Comparison of ENCODE assay signal across 8 cellular contexts in the genomic region with DNA sequence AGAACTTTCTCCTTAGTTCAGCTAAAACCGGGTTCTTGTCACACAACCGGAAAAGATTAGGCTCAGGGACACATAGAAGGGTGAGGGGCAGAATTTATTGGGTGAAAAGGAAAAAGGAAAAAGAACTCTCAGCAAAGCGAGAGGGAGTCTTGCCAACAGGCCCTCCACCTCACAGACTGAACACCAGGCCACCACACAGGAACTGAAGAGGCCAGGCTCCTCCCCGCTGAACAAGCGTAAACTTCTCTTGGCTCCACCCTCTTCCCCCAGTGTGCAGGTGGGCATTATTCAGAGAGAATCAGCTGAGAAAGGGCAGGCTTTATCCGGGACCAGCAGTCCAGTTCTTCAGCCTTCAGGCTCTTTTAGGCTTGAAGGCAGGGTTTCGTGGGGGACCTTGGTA.
DNase-seq lines count a peak whose midpoint lies in the region; ATAC-seq, FAIRE-seq and TF ChIP-seq lines count a peak whose summit lies in the region.

No MANE protein-coding gene starts in this region.

- H3K27me3 ChIP-seq in CD4-positive, CD25-positive, alpha-beta regulatory T cell (ENCODE audit: control insufficient read depth, insufficient read depth, low read length) = no peaks in the 10 kb centered on the region
- H3K27me3 ChIP-seq in smooth muscle cell (ENCODE audit: low read depth) = no peaks in the 10 kb centered on the region

- no peaks in the 10 kb centered on the region for H4K20me1 ChIP-seq in smooth muscle cell (ENCODE audit: low read depth)

- H3K79me2 ChIP-seq in smooth muscle cell (ENCODE audit: low read depth) = no peaks in the 10 kb centered on the region

- DNase-seq in CD4-positive, CD25-positive, alpha-beta regulatory T cell = peak; percentile 2 to 79 (median 38)
- peak; percentile 53 for DNase-seq in activated CD8-positive, alpha-beta memory T cell treated with anti-CD3 and anti-CD28 coated beads, Interleukin-2, amount 10 ng/mL, durations not matched to agents 7 days and 5 days
- DNase-seq in neural crest cell (ENCODE audit: low read depth, low spot score) (peak; percentile 4), smooth muscle cell (lab: John Stamatoyannopoulos, UW; ENCODE audit: unreplicated experiment) (no peak), D721Med (ENCODE audit: insufficient read length, low spot score) (no peak), NCI-H2196 (lab: John Stamatoyannopoulos, UW; ENCODE audit: unreplicated experiment) (no peak)

- no peaks in the 10 kb centered on the region for H3K9me3 ChIP-seq in CD4-positive, CD25-positive, alpha-beta regulatory T cell (ENCODE audit: control insufficient read depth in 2 of 2, low read length in 2 of 2)
- no peaks in the 10 kb centered on the region for H3K9me3 ChIP-seq in smooth muscle cell (replicated peaks; ENCODE audit: low read depth)

- H2AFZ ChIP-seq in smooth muscle cell (ENCODE audit: low read depth) = no peak overlapping the region

- peaks cover 7% of the 10 kb centered on the region for H3K36me3 Mint-ChIP-seq in CD4-positive, CD25-positive, alpha-beta regulatory T cell
- H3K36me3 Mint-ChIP-seq in activated CD8-positive, alpha-beta memory T cell treated with anti-CD3 and anti-CD28 coated beads, Interleukin-2, amount 10 ng/mL, durations not matched to agents 7 days and 5 days = no peaks in the 10 kb centered on the region
- H3K36me3 Mint-ChIP-seq in neural crest cell (ENCODE audit: low read depth) = peaks cover 3% of the 10 kb centered on the region

- no peak for TF ChIP-seq CTCF in neural crest cell (conservative IDR thresholded peaks at IDR 0.05)
- TF ChIP-seq CTCF in smooth muscle cell (IDR thresholded peaks at IDR 0.05; ENCODE audit: borderline replicate concordance, insufficient read depth, poor library complexity, severe bottlenecking) = no peak
- no peak for TF ChIP-seq CTCF in D721Med (IDR thresholded peaks at IDR 0.05; ENCODE audit: insufficient read depth, missing control alignments)

- no peaks in the 10 kb centered on the region for H3K4me1 ChIP-seq in CD4-positive, CD25-positive, alpha-beta regulatory T cell (ENCODE audit: control insufficient read depth, insufficient read depth, low read length, poor library complexity, severe bottlenecking)
- peaks cover 18% of the 10 kb centered on the region for H3K4me1 ChIP-seq in smooth muscle cell (ENCODE audit: low read depth)

- H3K4me3 ChIP-seq in CD4-positive, CD25-positive, alpha-beta regulatory T cell (ENCODE audit: low read depth, low read length) = peak overlapping the region; percentile 21
- no peak overlapping the region for H3K4me3 ChIP-seq in smooth muscle cell

- no peak overlapping the region for H3K4me2 ChIP-seq in smooth muscle cell

- no peaks in the 10 kb centered on the region for H3K27me3 Mint-ChIP-seq in CD4-positive, CD25-positive, alpha-beta regulatory T cell
- H3K27me3 Mint-ChIP-seq in activated CD8-positive, alpha-beta memory T cell treated with anti-CD3 and anti-CD28 coated beads, Interleukin-2, amount 10 ng/mL, durations not matched to agents 7 days and 5 days = no peaks in the 10 kb centered on the region
- H3K27me3 Mint-ChIP-seq in neural crest cell (ENCODE audit: low read depth) = no peaks in the 10 kb centered on the region

- 41% methylated on average over 7 of the region's 7 CpGs for WGBS in smooth muscle cell (ENCODE audit: low lambda C conversion rate)

- H3K9ac ChIP-seq in smooth muscle cell (ENCODE audit: low read depth) = no peak overlapping the region

- peak; percentile 89 to 92 for ATAC-seq in CD4-positive, CD25-positive, alpha-beta regulatory T cell (ENCODE audit: low read depth in 2 of 2)
- ATAC-seq in GM19351 (IDR thresholded peaks at IDR 0.05; ENCODE audit: unreplicated experiment) (peak; percentile 86), HG03354 (IDR thresholded peaks at IDR 0.05; ENCODE audit: poor library complexity, severe bottlenecking, unreplicated experiment) (peak; percentile 91)
- peak; percentile 85 for ATAC-seq in activated CD8-positive, alpha-beta memory T cell treated with anti-CD3 and anti-CD28 coated beads, Interleukin-2, amount 10 ng/mL, durations not matched to agents 7 days and 5 days

- H3K9me3 Mint-ChIP-seq in CD4-positive, CD25-positive, alpha-beta regulatory T cell = peaks cover 0 to 1% (median 0%) of the 10 kb centered on the region in 7 donors
- H3K9me3 Mint-ChIP-seq in activated CD8-positive, alpha-beta memory T cell treated with anti-CD3 and anti-CD28 coated beads, Interleukin-2, amount 10 ng/mL, durations not matched to agents 7 days and 5 days (ENCODE audit: low read depth) = no peaks in the 10 kb centered on the region
- no peaks in the 10 kb centered on the region for H3K9me3 Mint-ChIP-seq in neural crest cell

- FAIRE-seq in D721Med (lab: Jason Lieb, UNC) = no peak

- peak overlapping the region; percentile 56 for H3K27ac ChIP-seq in CD4-positive, CD25-positive, alpha-beta regulatory T cell (ENCODE audit: insufficient read depth, low read length, poor library complexity, severe bottlenecking)
- no peak overlapping the region for H3K27ac ChIP-seq in smooth muscle cell (ENCODE audit: low read depth)

- CTCF ChIA-PET in activated CD8-positive, alpha-beta memory T cell treated with anti-CD3 and anti-CD28 coated beads, Interleukin-2, amount 10 ng/mL, durations not matched to agents 7 days and 5 days (lab: Charles Lee) = no interaction called here

- H3K4me3 Mint-ChIP-seq in CD4-positive, CD25-positive, alpha-beta regulatory T cell = peak overlapping the region in 2 of 4 donors; percentile 32 to 50
- H3K4me3 Mint-ChIP-seq in activated CD8-positive, alpha-beta memory T cell treated with anti-CD3 and anti-CD28 coated beads, Interleukin-2, amount 10 ng/mL, durations not matched to agents 7 days and 5 days = no peak overlapping the region
- H3K4me3 Mint-ChIP-seq in neural crest cell = no peak overlapping the region

- H3K36me3 ChIP-seq in CD4-positive, CD25-positive, alpha-beta regulatory T cell (ENCODE audit: control insufficient read depth, insufficient read depth, low read length) = no peaks in the 10 kb centered on the region
- H3K36me3 ChIP-seq in smooth muscle cell (ENCODE audit: low read depth) = no peaks in the 10 kb centered on the region

- H3K27ac Mint-ChIP-seq in CD4-positive, CD25-positive, alpha-beta regulatory T cell = peak overlapping the region; percentile 92 to 94 (median 92)
- peak overlapping the region; percentile 65 for H3K27ac Mint-ChIP-seq in activated CD8-positive, alpha-beta memory T cell treated with anti-CD3 and anti-CD28 coated beads, Interleukin-2, amount 10 ng/mL, durations not matched to agents 7 days and 5 days
- H3K27ac Mint-ChIP-seq in neural crest cell (ENCODE audit: unreplicated experiment) = peak overlapping the region; percentile 90

- no peaks in the 10 kb centered on the region for H3F3A ChIP-seq in smooth muscle cell (ENCODE audit: low read depth)

- peaks cover 25 to 36% (median 27%) of the 10 kb centered on the region in 4 donors for H3K4me1 Mint-ChIP-seq in CD4-positive, CD25-positive, alpha-beta regulatory T cell
- H3K4me1 Mint-ChIP-seq in activated CD8-positive, alpha-beta memory T cell treated with anti-CD3 and anti-CD28 coated beads, Interleukin-2, amount 10 ng/mL, durations not matched to agents 7 days and 5 days = peaks cover 15% of the 10 kb centered on the region
- peaks cover 52% of the 10 kb centered on the region for H3K4me1 Mint-ChIP-seq in neural crest cell

Comparison
In these comparisons a context has a peak if more than half of its experiments do, and no peak if none do; other contexts are left out.
1. DNase-seq: peak in CD4-positive, CD25-positive, alpha-beta regulatory T cell (3 of 3), activated CD8-positive, alpha-beta memory T cell treated with anti-CD3 and anti-CD28 coated beads, Interleukin-2, amount 10 ng/mL, durations not matched to agents 7 days and 5 days (single experiment) and neural crest cell (single experiment); none in smooth muscle cell (single experiment), D721Med (single experiment) and NCI-H2196 (single experiment).
2. Peak in every context shown above with its lines, with median percentiles within 50 percentile points of each other: ATAC-seq and H3K27ac Mint-ChIP-seq.